In the genomic region with DNA sequence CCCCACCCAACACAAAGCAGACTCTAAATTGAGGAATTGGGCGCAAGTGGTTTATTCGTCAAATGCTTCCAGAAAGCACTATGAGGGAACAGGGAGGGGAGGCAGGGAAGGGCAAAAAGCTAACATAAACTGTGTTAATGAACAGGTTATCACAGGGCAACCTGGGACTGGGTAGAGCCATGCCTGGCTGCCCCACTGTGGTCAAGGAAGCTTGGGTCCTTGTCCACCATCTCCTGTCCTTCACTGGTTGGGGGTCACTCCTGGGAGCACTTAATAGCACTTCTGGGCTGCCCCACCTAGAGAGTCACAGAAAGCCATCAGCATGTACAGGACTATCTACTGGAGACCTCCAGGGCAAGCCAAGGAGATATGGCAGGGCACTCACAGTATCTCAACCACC, we compare ENCODE assay signal across 11 cellular contexts.
"Had no signal": no experiment of that assay in that cellular context is flagged by ENCODE, and none has a peak within 500 bp of the region (broad histone marks: within the 10 kb centered on the region; RNA-seq: fewer than 3 reads in every experiment).

No MANE protein-coding gene starts in this region.

- H3K9me3 Mint-ChIP-seq: GM23338, H9 had no signal

- H3K4me1 Mint-ChIP-seq: GM23338, H9 had no signal

- H3K4me2 ChIP-seq: GM23338 had no signal

- H2AFZ ChIP-seq: GM23248, GM23338 had no signal

- DNase-seq: GM23248, GOT3, H7, H9, HCEC 1CT, HFFc6 had no signal

- H3K9me3 ChIP-seq: HAP-1 had no signal

- H3K27ac Mint-ChIP-seq: GM23338, H9, HFFc6 had no signal

- H3K4me3 Mint-ChIP-seq: GM23338, H9, HFFc6 had no signal

- H3K36me3 ChIP-seq: HAP-1 had no signal

- H3K27ac ChIP-seq: GM23248 had no signal

- H3K9ac ChIP-seq: GM23248 had no signal

- FAIRE-seq: H1, H54 had no signal

- ATAC-seq: GM23338, HCT116 had no signal

- H3K4me1 ChIP-seq: HAP-1 had no signal

- H3K4me3 ChIP-seq: GM23248, GM23338, HAP-1 had no signal
